In genomic region chr15:90264649-90265048, GRCh38 we compare ENCODE assay signal across 6 cellular contexts. TPM values are rescaled to one million over a fixed set of nuclear protein-coding genes. Genes with fewer than 3 reads are reported as not detected.
A peak's percentile ranks its signal among the peaks of the same experiment; 100 is the strongest.
DNase-seq lines count a peak whose midpoint lies in the region; ATAC-seq, FAIRE-seq and TF ChIP-seq lines count a peak whose summit lies in the region.

No MANE protein-coding gene starts in this region.

- 40 to 57% methylated on average over 4 of the region's 4 CpGs for WGBS in lung, 2 donors

- H3K4me1 ChIP-seq in lung (ENCODE audit: control insufficient read depth in 2 of 2, insufficient read depth in 2 of 2, low read length in 2 of 2), result peaks cover 8 to 22% of the 10 kb centered on the region in 2 donors

- ATAC-seq in lung (ENCODE audit: insufficient read depth, low FRiP score) (no peak), GM19328 (IDR thresholded peaks at IDR 0.05; ENCODE audit: unreplicated experiment) (no peak)

- H3K27ac ChIP-seq in lung (ENCODE audit: low read depth in 1 of 2, low read length in 1 of 2), result peak overlapping the region; percentile 97 to 99

- no peaks in the 10 kb centered on the region for H3K36me3 ChIP-seq in lung (ENCODE audit: control insufficient read depth in 2 of 2, insufficient read depth in 2 of 2, low read length in 2 of 2)

- peak overlapping the region; percentile 94 for H3K4me3 ChIP-seq in Jurkat, Clone E6-1 (ENCODE audit: low read length)
- H3K4me3 ChIP-seq in lung, result peak overlapping the region; percentile 74

- no peak for FAIRE-seq in GM12891 (lab: Jason Lieb, UNC)

- TF ChIP-seq CTCF in lung (IDR thresholded peaks at IDR 0.05; ENCODE audit: control extremely low read depth, extremely low read depth) (no peak), GM10266 (IDR thresholded peaks at IDR 0.05; ENCODE audit: control insufficient read depth, insufficient read depth, low read depth, missing control alignments) (no peak)

- H3K27me3 ChIP-seq in lung (ENCODE audit: control insufficient read depth, insufficient read depth), result no peaks in the 10 kb centered on the region

- DNase-seq in Jurkat, Clone E6-1 (ENCODE audit: low read depth, low spot score), result no peak
- peak; percentile 9 for DNase-seq in activated T-helper 1 cell treated with Interleukin-2 at 50 U/mL for 16 hours (ENCODE audit: low read depth)
- DNase-seq in lung (ENCODE audit: low spot score), result no peak
- no peak for DNase-seq in GM12891 (ENCODE audit: insufficient read length, low spot score)
- no peak for DNase-seq in GM10266 (ENCODE audit: extremely low spot score)

- no peaks in the 10 kb centered on the region for H3K9me3 ChIP-seq in lung (ENCODE audit: control insufficient read depth in 2 of 2, insufficient read depth in 1 of 2, low read length in 1 of 2)

- TF ChIP-seq POLR2A in GM12891 (IDR thresholded peaks at IDR 0.05; ENCODE audit: low read depth, low read length), result no peak

TF ChIP-seq in GM12891, 5 proteins besides CTCF, POLR2A, EP300 and RAD21:
- no peak for TF ChIP-seq TAF1 (IDR thresholded peaks at IDR 0.05; ENCODE audit: low read depth, low read length)
- no peak for TF ChIP-seq PAX5 (IDR thresholded peaks at IDR 0.05; ENCODE audit: insufficient read depth, low read length, severe bottlenecking)
- no peak for TF ChIP-seq SPI1 (IDR thresholded peaks at IDR 0.05; ENCODE audit: low read depth, low read length)
- TF ChIP-seq POU2F2 (IDR thresholded peaks at IDR 0.05; ENCODE audit: low read depth, low read length), result no peak
- TF ChIP-seq POLR2AphosphoS5 (IDR thresholded peaks at IDR 0.05; ENCODE audit: low read depth, low read length), result no peak

RNA-seq across cellular contexts. Expression of gene NGRN, which starts 0.8 kb away (rescaled TPM):
- 39.1 TPM for polyA plus RNA-seq in Jurkat, Clone E6-1 (2012; ENCODE audit: insufficient read depth, insufficient read length)
- total RNA-seq in lung, result 10 to 100 TPM; 85.2 to 89.2 TPM
- 10 to 100 TPM; 55.2 to 57.3 TPM for polyA plus RNA-seq in lung
- 16.2 TPM for polyA plus RNA-seq in GM12891 (2012; ENCODE audit: low read depth, missing spikeins)

RNA-seq across cellular contexts. Expression of gene TTLL13, which starts 15.3 kb away (rescaled TPM):
- polyA plus RNA-seq in Jurkat, Clone E6-1 (2012; ENCODE audit: insufficient read depth, insufficient read length), result 1.3 TPM
- 1 to 10 TPM in 1 of 2 donors, under 1 TPM in 1; 0.34 to 1.4 TPM for total RNA-seq in lung
- under 1 TPM; 0.11 to 0.12 TPM for polyA plus RNA-seq in lung
- 0.06 TPM for polyA plus RNA-seq in GM12891 (2012; ENCODE audit: low read depth, missing spikeins)

RNA-seq across cellular contexts. Expression of gene GDPGP1, which starts 30.6 kb away (rescaled TPM):
- 4.4 TPM for polyA plus RNA-seq in Jurkat, Clone E6-1 (2012; ENCODE audit: insufficient read depth, insufficient read length)
- total RNA-seq in lung, result 10 to 100 TPM in 1 of 2 donors, 1 to 10 TPM in 1; 6.0 to 11.0 TPM
- polyA plus RNA-seq in lung, result 1 to 10 TPM; 3.4 to 4.4 TPM
- 2.0 TPM for polyA plus RNA-seq in GM12891 (2012; ENCODE audit: low read depth, missing spikeins)

RNA-seq across cellular contexts. Expression of gene CIB1, which starts 30.9 kb away (rescaled TPM):
- polyA plus RNA-seq in Jurkat, Clone E6-1 (2012; ENCODE audit: insufficient read depth, insufficient read length), result 159 TPM
- 100 to 1,000 TPM in 1 of 2 donors, 10 to 100 TPM in 1; 38.2 to 116 TPM for total RNA-seq in lung
- polyA plus RNA-seq in lung, result 100 to 1,000 TPM; 142 to 189 TPM
- 88.7 TPM for polyA plus RNA-seq in GM12891 (2012; ENCODE audit: low read depth, missing spikeins)
